In the genomic region with DNA sequence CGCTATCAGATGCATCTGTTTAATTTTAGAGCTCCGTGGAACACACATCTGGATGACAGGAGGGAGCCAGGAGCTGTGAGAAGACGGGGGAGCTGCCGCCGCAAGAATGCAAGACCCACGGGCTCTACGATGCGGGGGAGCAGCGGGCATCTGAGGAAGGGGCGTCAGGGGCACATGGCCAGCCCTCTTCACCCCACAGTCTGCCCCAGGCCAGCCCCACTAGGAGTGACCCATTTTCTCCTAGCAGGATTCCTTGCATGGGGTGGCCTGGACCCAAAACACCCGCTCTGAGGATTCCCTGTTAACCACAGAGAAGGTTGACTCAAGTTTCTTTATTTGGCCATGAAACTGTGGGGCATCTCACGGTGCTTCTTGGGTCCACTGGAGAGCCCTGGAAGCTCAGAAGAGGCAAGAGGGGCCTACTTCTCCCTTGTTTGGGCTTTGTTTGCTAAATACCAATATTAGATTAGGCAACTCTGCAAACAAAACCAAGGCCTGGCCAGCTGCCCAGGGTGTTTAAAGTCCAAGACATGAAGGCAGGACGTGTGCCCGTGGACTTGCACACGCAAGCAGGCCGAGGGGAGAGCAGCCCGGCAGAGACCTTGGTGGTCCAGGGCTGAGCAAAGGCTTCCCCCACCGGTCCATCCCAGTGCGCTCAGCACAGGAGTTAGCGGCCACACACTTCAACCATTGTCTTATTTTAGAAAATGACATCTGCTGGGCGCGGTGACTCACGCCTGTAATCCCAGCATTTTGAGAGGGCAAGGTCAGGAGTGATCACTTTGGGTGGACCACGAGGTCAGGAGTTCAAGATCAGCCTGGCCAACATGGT, we compare ENCODE assay signal across 1 cellular context.
TF ChIP-seq lines count a peak whose summit lies in the region.

No MANE protein-coding gene starts in this region.

TF ChIP-seq in HepG2, 621 proteins besides CTCF, POLR2A, EP300 and RAD21 (continued from another document and continues in another):
- TF ChIP-seq POLR2AphosphoS2 (IDR thresholded peaks at IDR 0.05; ENCODE audit: low read depth, low read length) (no peak), ZNF224 (CRISPR knock-in tag; IDR thresholded peaks at IDR 0.05) (no peak), ELF3 (CRISPR knock-in tag; IDR thresholded peaks at IDR 0.05) (peak; percentile 85), MTF2 (CRISPR knock-in tag; IDR thresholded peaks at IDR 0.05; ENCODE audit: borderline replicate concordance) (no peak; the same call in 1 of the 2 replicates), ZNF776 (CRISPR knock-in tag; IDR thresholded peaks at IDR 0.05) (no peak), ZNF20 (CRISPR knock-in tag; IDR thresholded peaks at IDR 0.05) (no peak), KDM2A (CRISPR knock-in tag; IDR thresholded peaks at IDR 0.05; ENCODE audit: borderline replicate concordance, low read depth) (peak; percentile 76; the same call in 1 of the 2 replicates), ZNF816 (CRISPR knock-in tag; IDR thresholded peaks at IDR 0.05; ENCODE audit: borderline replicate concordance) (peak; percentile 70; the same call in 1 of the 2 replicates), SIX1 (CRISPR knock-in tag; IDR thresholded peaks at IDR 0.05; ENCODE audit: borderline replicate concordance) (peak; percentile 83; the same call in 1 of the 2 replicates), WIZ (CRISPR knock-in tag; IDR thresholded peaks at IDR 0.05) (no peak), ZNF431 (CRISPR knock-in tag; IDR thresholded peaks at IDR 0.05; ENCODE audit: borderline replicate concordance, low read depth) (no peak)
- TF ChIP-seq, protein P1, sequence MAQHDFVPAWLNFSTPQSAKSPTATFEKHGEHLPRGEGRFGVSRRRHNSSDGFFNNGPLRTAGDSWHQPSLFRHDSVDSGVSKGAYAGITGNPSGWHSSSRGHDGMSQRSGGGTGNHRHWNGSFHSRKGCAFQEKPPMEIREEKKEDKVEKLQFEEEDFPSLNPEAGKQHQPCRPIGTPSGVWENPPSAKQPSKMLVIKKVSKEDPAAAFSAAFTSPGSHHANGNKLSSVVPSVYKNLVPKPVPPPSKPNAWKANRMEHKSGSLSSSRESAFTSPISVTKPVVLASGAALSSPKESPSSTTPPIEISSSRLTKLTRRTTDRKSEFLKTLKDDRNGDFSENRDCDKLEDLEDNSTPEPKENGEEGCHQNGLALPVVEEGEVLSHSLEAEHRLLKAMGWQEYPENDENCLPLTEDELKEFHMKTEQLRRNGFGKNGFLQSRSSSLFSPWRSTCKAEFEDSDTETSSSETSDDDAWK (CRISPR knock-in tag; IDR thresholded peaks at IDR 0.05), result no peak
- TF ChIP-seq, protein P2, sequence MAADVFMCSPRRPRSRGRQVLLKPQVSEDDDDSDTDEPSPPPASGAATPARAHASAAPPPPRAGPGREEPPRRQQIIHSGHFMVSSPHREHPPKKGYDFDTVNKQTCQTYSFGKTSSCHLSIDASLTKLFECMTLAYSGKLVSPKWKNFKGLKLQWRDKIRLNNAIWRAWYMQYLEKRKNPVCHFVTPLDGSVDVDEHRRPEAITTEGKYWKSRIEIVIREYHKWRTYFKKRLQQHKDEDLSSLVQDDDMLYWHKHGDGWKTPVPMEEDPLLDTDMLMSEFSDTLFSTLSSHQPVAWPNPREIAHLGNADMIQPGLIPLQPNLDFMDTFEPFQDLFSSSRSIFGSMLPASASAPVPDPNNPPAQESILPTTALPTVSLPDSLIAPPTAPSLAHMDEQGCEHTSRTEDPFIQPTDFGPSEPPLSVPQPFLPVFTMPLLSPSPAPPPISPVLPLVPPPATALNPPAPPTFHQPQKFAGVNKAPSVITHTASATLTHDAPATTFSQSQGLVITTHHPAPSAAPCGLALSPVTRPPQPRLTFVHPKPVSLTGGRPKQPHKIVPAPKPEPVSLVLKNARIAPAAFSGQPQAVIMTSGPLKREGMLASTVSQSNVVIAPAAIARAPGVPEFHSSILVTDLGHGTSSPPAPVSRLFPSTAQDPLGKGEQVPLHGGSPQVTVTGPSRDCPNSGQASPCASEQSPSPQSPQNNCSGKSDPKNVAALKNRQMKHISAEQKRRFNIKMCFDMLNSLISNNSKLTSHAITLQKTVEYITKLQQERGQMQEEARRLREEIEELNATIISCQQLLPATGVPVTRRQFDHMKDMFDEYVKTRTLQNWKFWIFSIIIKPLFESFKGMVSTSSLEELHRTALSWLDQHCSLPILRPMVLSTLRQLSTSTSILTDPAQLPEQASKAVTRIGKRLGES (CRISPR knock-in tag; IDR thresholded peaks at IDR 0.05; ENCODE audit: borderline replicate concordance), result peak; percentile 82
- TF ChIP-seq, protein P3, sequence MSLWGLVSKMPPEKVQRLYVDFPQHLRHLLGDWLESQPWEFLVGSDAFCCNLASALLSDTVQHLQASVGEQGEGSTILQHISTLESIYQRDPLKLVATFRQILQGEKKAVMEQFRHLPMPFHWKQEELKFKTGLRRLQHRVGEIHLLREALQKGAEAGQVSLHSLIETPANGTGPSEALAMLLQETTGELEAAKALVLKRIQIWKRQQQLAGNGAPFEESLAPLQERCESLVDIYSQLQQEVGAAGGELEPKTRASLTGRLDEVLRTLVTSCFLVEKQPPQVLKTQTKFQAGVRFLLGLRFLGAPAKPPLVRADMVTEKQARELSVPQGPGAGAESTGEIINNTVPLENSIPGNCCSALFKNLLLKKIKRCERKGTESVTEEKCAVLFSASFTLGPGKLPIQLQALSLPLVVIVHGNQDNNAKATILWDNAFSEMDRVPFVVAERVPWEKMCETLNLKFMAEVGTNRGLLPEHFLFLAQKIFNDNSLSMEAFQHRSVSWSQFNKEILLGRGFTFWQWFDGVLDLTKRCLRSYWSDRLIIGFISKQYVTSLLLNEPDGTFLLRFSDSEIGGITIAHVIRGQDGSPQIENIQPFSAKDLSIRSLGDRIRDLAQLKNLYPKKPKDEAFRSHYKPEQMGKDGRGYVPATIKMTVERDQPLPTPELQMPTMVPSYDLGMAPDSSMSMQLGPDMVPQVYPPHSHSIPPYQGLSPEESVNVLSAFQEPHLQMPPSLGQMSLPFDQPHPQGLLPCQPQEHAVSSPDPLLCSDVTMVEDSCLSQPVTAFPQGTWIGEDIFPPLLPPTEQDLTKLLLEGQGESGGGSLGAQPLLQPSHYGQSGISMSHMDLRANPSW (CRISPR knock-in tag; IDR thresholded peaks at IDR 0.05; ENCODE audit: borderline replicate concordance), result peak; percentile 89; the same call in 1 of the 2 replicates
- TF ChIP-seq, protein P4, sequence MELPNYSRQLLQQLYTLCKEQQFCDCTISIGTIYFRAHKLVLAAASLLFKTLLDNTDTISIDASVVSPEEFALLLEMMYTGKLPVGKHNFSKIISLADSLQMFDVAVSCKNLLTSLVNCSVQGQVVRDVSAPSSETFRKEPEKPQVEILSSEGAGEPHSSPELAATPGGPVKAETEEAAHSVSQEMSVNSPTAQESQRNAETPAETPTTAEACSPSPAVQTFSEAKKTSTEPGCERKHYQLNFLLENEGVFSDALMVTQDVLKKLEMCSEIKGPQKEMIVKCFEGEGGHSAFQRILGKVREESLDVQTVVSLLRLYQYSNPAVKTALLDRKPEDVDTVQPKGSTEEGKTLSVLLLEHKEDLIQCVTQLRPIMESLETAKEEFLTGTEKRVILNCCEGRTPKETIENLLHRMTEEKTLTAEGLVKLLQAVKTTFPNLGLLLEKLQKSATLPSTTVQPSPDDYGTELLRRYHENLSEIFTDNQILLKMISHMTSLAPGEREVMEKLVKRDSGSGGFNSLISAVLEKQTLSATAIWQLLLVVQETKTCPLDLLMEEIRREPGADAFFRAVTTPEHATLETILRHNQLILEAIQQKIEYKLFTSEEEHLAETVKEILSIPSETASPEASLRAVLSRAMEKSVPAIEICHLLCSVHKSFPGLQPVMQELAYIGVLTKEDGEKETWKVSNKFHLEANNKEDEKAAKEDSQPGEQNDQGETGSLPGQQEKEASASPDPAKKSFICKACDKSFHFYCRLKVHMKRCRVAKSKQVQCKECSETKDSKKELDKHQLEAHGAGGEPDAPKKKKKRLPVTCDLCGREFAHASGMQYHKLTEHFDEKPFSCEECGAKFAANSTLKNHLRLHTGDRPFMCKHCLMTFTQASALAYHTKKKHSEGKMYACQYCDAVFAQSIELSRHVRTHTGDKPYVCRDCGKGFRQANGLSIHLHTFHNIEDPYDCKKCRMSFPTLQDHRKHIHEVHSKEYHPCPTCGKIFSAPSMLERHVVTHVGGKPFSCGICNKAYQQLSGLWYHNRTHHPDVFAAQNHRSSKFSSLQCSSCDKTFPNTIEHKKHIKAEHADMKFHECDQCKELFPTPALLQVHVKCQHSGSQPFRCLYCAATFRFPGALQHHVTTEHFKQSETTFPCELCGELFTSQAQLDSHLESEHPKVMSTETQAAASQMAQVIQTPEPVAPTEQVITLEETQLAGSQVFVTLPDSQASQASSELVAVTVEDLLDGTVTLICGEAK (IDR thresholded peaks at IDR 0.05), result no peak
- TF ChIP-seq, protein P4 (CRISPR knock-in tag; IDR thresholded peaks at IDR 0.05), result peak; percentile 37; the same call in 1 of the 2 replicates
- TF ChIP-seq, protein P5, sequence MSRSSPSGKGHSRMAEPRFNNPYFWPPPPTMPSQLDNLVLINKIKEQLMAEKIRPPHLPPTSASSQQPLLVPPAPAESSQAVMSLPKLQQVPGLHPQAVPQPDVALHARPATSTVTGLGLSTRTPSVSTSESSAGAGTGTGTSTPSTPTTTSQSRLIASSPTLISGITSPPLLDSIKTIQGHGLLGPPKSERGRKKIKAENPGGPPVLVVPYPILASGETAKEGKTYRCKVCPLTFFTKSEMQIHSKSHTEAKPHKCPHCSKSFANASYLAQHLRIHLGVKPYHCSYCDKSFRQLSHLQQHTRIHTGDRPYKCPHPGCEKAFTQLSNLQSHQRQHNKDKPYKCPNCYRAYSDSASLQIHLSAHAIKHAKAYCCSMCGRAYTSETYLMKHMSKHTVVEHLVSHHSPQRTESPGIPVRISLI (CRISPR knock-in tag; IDR thresholded peaks at IDR 0.05; ENCODE audit: borderline replicate concordance), result peak; percentile 51
- TF ChIP-seq, protein P6, sequence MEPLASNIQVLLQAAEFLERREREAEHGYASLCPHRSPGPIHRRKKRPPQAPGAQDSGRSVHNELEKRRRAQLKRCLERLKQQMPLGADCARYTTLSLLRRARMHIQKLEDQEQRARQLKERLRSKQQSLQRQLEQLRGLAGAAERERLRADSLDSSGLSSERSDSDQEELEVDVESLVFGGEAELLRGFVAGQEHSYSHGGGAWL (CRISPR knock-in tag; IDR thresholded peaks at IDR 0.05), result no peak
- TF ChIP-seq, protein P7, sequence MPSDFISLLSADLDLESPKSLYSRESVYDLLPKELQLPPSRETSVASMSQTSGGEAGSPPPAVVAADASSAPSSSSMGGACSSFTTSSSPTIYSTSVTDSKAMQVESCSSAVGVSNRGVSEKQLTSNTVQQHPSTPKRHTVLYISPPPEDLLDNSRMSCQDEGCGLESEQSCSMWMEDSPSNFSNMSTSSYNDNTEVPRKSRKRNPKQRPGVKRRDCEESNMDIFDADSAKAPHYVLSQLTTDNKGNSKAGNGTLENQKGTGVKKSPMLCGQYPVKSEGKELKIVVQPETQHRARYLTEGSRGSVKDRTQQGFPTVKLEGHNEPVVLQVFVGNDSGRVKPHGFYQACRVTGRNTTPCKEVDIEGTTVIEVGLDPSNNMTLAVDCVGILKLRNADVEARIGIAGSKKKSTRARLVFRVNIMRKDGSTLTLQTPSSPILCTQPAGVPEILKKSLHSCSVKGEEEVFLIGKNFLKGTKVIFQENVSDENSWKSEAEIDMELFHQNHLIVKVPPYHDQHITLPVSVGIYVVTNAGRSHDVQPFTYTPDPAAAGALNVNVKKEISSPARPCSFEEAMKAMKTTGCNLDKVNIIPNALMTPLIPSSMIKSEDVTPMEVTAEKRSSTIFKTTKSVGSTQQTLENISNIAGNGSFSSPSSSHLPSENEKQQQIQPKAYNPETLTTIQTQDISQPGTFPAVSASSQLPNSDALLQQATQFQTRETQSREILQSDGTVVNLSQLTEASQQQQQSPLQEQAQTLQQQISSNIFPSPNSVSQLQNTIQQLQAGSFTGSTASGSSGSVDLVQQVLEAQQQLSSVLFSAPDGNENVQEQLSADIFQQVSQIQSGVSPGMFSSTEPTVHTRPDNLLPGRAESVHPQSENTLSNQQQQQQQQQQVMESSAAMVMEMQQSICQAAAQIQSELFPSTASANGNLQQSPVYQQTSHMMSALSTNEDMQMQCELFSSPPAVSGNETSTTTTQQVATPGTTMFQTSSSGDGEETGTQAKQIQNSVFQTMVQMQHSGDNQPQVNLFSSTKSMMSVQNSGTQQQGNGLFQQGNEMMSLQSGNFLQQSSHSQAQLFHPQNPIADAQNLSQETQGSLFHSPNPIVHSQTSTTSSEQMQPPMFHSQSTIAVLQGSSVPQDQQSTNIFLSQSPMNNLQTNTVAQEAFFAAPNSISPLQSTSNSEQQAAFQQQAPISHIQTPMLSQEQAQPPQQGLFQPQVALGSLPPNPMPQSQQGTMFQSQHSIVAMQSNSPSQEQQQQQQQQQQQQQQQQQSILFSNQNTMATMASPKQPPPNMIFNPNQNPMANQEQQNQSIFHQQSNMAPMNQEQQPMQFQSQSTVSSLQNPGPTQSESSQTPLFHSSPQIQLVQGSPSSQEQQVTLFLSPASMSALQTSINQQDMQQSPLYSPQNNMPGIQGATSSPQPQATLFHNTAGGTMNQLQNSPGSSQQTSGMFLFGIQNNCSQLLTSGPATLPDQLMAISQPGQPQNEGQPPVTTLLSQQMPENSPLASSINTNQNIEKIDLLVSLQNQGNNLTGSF (CRISPR knock-in tag; IDR thresholded peaks at IDR 0.05), result no peak
- TF ChIP-seq, protein P8, sequence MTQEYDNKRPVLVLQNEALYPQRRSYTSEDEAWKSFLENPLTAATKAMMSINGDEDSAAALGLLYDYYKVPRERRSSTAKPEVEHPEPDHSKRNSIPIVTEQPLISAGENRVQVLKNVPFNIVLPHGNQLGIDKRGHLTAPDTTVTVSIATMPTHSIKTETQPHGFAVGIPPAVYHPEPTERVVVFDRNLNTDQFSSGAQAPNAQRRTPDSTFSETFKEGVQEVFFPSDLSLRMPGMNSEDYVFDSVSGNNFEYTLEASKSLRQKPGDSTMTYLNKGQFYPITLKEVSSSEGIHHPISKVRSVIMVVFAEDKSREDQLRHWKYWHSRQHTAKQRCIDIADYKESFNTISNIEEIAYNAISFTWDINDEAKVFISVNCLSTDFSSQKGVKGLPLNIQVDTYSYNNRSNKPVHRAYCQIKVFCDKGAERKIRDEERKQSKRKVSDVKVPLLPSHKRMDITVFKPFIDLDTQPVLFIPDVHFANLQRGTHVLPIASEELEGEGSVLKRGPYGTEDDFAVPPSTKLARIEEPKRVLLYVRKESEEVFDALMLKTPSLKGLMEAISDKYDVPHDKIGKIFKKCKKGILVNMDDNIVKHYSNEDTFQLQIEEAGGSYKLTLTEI (CRISPR knock-in tag; conservative IDR thresholded peaks at IDR 0.05), result no peak
